3 cellular contexts compared by ENCODE assay signal in the genomic region with DNA sequence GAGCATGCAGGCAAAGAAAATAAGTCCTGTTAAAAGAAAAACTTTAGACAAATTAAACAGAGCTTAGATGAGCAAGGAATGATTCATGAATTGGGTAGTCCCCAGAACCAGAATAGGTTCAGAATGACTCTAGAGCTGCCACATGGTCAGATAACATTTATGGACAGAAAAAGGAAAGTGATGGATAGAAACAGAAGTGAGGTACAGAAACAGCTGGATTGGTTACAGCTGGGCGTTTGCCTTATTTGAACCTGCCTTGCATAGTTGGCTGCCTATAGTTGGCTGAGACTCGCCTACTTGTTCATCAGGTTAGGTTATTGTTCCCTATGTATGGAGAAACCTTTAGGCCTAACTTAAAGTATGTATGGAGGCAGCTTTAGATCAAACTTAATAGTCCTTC.
TF ChIP-seq lines count a peak whose summit lies in the region.

No MANE protein-coding gene starts in this region.

TF ChIP-seq in SK-N-SH, 30 proteins besides CTCF, POLR2A, EP300 and RAD21:
- TF ChIP-seq RXRA (IDR thresholded peaks at IDR 0.05; ENCODE audit: borderline replicate concordance, low read depth) (no peak), FOSL2 (IDR thresholded peaks at IDR 0.05; ENCODE audit: borderline replicate concordance, low read depth) (peak; percentile 33; the same call in 1 of the 2 replicates), TCF12 (IDR thresholded peaks at IDR 0.05) (peak; percentile 44; the same call in 1 of the 2 replicates), JUND (IDR thresholded peaks at IDR 0.05) (peak; percentile 18; the same call in 1 of the 2 replicates)
TF ChIP-seq in SK-N-SH: peak in this region for 3.

TF ChIP-seq in SK-N-SH treated with all-trans-retinoic acid at 6 μM for 48 hours, 23 proteins besides CTCF, POLR2A, EP300 and RAD21:
- TF ChIP-seq, protein P1, sequence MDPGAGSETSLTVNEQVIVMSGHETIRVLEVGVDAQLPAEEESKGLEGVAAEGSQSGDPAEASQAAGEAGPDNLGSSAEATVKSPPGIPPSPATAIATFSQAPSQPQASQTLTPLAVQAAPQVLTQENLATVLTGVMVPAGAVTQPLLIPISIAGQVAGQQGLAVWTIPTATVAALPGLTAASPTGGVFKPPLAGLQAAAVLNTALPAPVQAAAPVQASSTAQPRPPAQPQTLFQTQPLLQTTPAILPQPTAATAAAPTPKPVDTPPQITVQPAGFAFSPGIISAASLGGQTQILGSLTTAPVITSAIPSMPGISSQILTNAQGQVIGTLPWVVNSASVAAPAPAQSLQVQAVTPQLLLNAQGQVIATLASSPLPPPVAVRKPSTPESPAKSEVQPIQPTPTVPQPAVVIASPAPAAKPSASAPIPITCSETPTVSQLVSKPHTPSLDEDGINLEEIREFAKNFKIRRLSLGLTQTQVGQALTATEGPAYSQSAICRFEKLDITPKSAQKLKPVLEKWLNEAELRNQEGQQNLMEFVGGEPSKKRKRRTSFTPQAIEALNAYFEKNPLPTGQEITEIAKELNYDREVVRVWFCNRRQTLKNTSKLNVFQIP (CRISPR knock-in tag; IDR thresholded peaks at IDR 0.05; ENCODE audit: borderline replicate concordance, low read depth), result no peak
- TF ChIP-seq TCF4 (CRISPR knock-in tag; IDR thresholded peaks at IDR 0.05; ENCODE audit: borderline replicate concordance) (no peak), ISL1 (CRISPR knock-in tag; IDR thresholded peaks at IDR 0.05) (no peak), PPARA (CRISPR knock-in tag; IDR thresholded peaks at IDR 0.05; ENCODE audit: borderline replicate concordance) (no peak), CREB5 (CRISPR knock-in tag; IDR thresholded peaks at IDR 0.05; ENCODE audit: low read depth) (no peak), GLIS3 (CRISPR knock-in tag; IDR thresholded peaks at IDR 0.05) (no peak), OSR1 (CRISPR knock-in tag; IDR thresholded peaks at IDR 0.05) (no peak), CSDC2 (CRISPR knock-in tag; IDR thresholded peaks at IDR 0.05) (no peak), ZNF565 (CRISPR knock-in tag; conservative IDR thresholded peaks at IDR 0.05; ENCODE audit: low read depth) (no peak), ZNF8 (CRISPR knock-in tag; IDR thresholded peaks at IDR 0.05) (no peak), ESRRG (CRISPR knock-in tag; IDR thresholded peaks at IDR 0.05) (no peak), ZC3H10 (CRISPR knock-in tag; IDR thresholded peaks at IDR 0.05) (no peak)
- TF ChIP-seq, protein P2, sequence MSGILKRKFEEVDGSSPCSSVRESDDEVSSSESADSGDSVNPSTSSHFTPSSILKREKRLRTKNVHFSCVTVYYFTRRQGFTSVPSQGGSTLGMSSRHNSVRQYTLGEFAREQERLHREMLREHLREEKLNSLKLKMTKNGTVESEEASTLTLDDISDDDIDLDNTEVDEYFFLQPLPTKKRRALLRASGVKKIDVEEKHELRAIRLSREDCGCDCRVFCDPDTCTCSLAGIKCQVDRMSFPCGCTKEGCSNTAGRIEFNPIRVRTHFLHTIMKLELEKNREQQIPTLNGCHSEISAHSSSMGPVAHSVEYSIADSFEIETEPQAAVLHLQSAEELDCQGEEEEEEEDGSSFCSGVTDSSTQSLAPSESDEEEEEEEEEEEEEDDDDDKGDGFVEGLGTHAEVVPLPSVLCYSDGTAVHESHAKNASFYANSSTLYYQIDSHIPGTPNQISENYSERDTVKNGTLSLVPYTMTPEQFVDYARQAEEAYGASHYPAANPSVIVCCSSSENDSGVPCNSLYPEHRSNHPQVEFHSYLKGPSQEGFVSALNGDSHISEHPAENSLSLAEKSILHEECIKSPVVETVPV (CRISPR knock-in tag; IDR thresholded peaks at IDR 0.05), result no peak

TF ChIP-seq in IMR-90, 13 proteins besides CTCF, POLR2A, EP300 and RAD21:
- TF ChIP-seq FOS (IDR thresholded peaks at IDR 0.05; ENCODE audit: low read depth, low read length), result peak; percentile 45; the same call in 1 of the 2 replicates
- TF ChIP-seq MXI1 (IDR thresholded peaks at IDR 0.05; ENCODE audit: borderline replicate concordance, low read depth, low read length), result no peak
- TF ChIP-seq NFE2L2 (IDR thresholded peaks at IDR 0.05; ENCODE audit: low read depth, low read length), result no peak
- TF ChIP-seq, protein P3, sequence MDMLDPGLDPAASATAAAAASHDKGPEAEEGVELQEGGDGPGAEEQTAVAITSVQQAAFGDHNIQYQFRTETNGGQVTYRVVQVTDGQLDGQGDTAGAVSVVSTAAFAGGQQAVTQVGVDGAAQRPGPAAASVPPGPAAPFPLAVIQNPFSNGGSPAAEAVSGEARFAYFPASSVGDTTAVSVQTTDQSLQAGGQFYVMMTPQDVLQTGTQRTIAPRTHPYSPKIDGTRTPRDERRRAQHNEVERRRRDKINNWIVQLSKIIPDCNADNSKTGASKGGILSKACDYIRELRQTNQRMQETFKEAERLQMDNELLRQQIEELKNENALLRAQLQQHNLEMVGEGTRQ (IDR thresholded peaks at IDR 0.05; ENCODE audit: low read depth, low read length), result peak; percentile 25; the same call in 1 of the 2 replicates
